19 cellular contexts compared by ENCODE assay signal in genomic region chr13:26998265-26998664, GRCh38.
"Had no signal": no experiment of that assay in that cellular context is flagged by ENCODE, and none has a peak within 500 bp of the region (broad histone marks: within the 10 kb centered on the region; RNA-seq: fewer than 3 reads in every experiment).

No MANE protein-coding gene starts in this region.

- DNase-seq: activated CD4-positive, alpha-beta T cell treated with anti-CD3 and anti-CD28 coated beads, Interleukin-2, amount 50 U/mL, for 1 hour; activated CD8-positive, alpha-beta memory T cell treated with anti-CD3 and anti-CD28 coated beads for 24 hours; activated naive CD8-positive, alpha-beta T cell treated with anti-CD3 and anti-CD28 coated beads for 36 hours; amygdala; body of pancreas; central memory CD4-positive, alpha-beta T cell; glutamatergic neuron; kidney glomerular epithelial cell; ovary; stimulated activated CD4-positive, alpha-beta T cell treated with anti-CD3 and anti-CD28 coated beads, Interleukin-2, amount 100 ng/mL, for 48 hours; stimulated activated naive B cell treated with anti-CD40 and anti-IgM and Interleukin-4, amounts not matched to agents 10 μg/mL and 1 μg/mL and 100 μg/mL, for 72 hours; T-helper 2 cell; tibial artery had no signal

- H3K27me3 ChIP-seq: body of pancreas, esophagus muscularis mucosa, ovary had no signal

- FAIRE-seq: TTC549, urothelium cell line had no signal

- H3K27ac ChIP-seq: body of pancreas, coronary artery, esophagus muscularis mucosa, ovary, tibial artery had no signal

- ATAC-seq: body of pancreas had no signal

- H3K36me3 Mint-ChIP-seq: activated naive CD8-positive, alpha-beta T cell treated with anti-CD3 and anti-CD28 coated beads for 36 hours; mesothelial cell of epicardium had no signal

- H3K4me1 Mint-ChIP-seq: neural crest cell had no signal

- H3K36me3 ChIP-seq: esophagus muscularis mucosa, ovary, tibial artery had no signal

- H3K9me3 Mint-ChIP-seq: activated naive CD8-positive, alpha-beta T cell treated with anti-CD3 and anti-CD28 coated beads for 36 hours had no signal

- H3K27me3 Mint-ChIP-seq: stimulated activated naive B cell treated with anti-CD40 and anti-IgM and Interleukin-4, amounts not matched to agents 10 μg/mL and 1 μg/mL and 100 μg/mL, for 72 hours had no signal

- H3K4me3 ChIP-seq: body of pancreas, coronary artery, esophagus muscularis mucosa, ovary, tibial artery had no signal

- H3K9me3 ChIP-seq: body of pancreas, ovary had no signal

- H3K4me3 Mint-ChIP-seq: activated naive CD8-positive, alpha-beta T cell treated with anti-CD3 and anti-CD28 coated beads for 36 hours; mesothelial cell of epicardium; neural crest cell had no signal

- H3K27ac Mint-ChIP-seq: activated naive CD8-positive, alpha-beta T cell treated with anti-CD3 and anti-CD28 coated beads for 36 hours; mesothelial cell of epicardium; stimulated activated naive B cell treated with anti-CD40 and anti-IgM and Interleukin-4, amounts not matched to agents 10 μg/mL and 1 μg/mL and 100 μg/mL, for 72 hours had no signal
